In genomic region chr2:14517731-14518130, GRCh38 we compare ENCODE assay signal across 23 cellular contexts.
DNase-seq lines count a peak whose midpoint lies in the region; ATAC-seq and TF ChIP-seq lines count a peak whose summit lies in the region.
"Had no signal": no experiment of that assay in that cellular context is flagged by ENCODE, and none has a peak within 500 bp of the region (broad histone marks: within the 10 kb centered on the region; RNA-seq: fewer than 3 reads in every experiment).

No MANE protein-coding gene starts in this region.

- H3K36me3 Mint-ChIP-seq in stimulated activated memory B cell treated with anti-CD40 and anti-IgM and Interleukin-4, amounts not matched to agents 10 μg/mL and 1 μg/mL and 100 μg/mL, for 72 hours = no peaks in the 10 kb centered on the region
- H3K36me3 Mint-ChIP-seq: CD4-positive, CD25-positive, alpha-beta regulatory T cell; T-cell had no signal

- no peak overlapping the region for H2AFZ ChIP-seq in IMR-90 (replicated peaks; ENCODE audit: low read length, poor library complexity)
- H2AFZ ChIP-seq: GM23338 had no signal

- no peak overlapping the region for H2BK5ac ChIP-seq in IMR-90 (ENCODE audit: low read depth, low read length, poor library complexity, severe bottlenecking)

- no peaks in the 10 kb centered on the region for H3K9me3 ChIP-seq in IMR-90 (ENCODE audit: control insufficient read depth, insufficient read depth, low read length)
- no peaks in the 10 kb centered on the region for H3K9me3 ChIP-seq in prostate gland
- H3K9me3 ChIP-seq: Caco-2 had no signal

- peak overlapping the region; percentile 64 for H4K91ac ChIP-seq in IMR-90 (ENCODE audit: insufficient read depth, low read depth, low read length)

- TF ChIP-seq RAD21 in IMR-90 (IDR thresholded peaks at IDR 0.05; ENCODE audit: low read length) = no peak

- peak overlapping the region in 1 of 2 experiments; percentile 53; a peak in 1 of 4 replicates for H4K8ac ChIP-seq in IMR-90 (ENCODE audit: low read depth in 2 of 2, low read length in 2 of 2)

- peaks cover 5% of the 10 kb centered on the region for H3K9me3 Mint-ChIP-seq in stimulated activated memory B cell treated with anti-CD40 and anti-IgM and Interleukin-4, amounts not matched to agents 10 μg/mL and 1 μg/mL and 100 μg/mL, for 72 hours
- H3K9me3 Mint-ChIP-seq: GM23338 had no signal

- dilution Hi-C loops in IMR-90 (cut with HindIII; ENCODE audit: low sequenced_read_pairs, unreplicated experiment) = no loop called here

- ATAC-seq in IMR-90 (ENCODE audit: low read depth) = no peak
- no peak for ATAC-seq in stimulated activated memory B cell treated with anti-CD40 and anti-IgM and Interleukin-4, amounts not matched to agents 10 μg/mL and 1 μg/mL and 100 μg/mL, for 72 hours
- ATAC-seq: GM23338, HCT116, K562, T-cell had no signal

- DNase-seq in EL (peak; percentile 29), IMR-90 (no peak), epithelial cell of esophagus (ENCODE audit: low read depth) (peak; percentile 37), prostate gland (ENCODE audit: low spot score) (peak; percentile 19), coronary artery (ENCODE audit: low spot score) (no peak)
- DNase-seq in effector CD4-positive, alpha-beta T cell = no peak
- no peak for DNase-seq in activated effector memory CD4-positive, alpha-beta T cell treated with Interleukin-2 at 50 U/mL for 16 hours
- DNase-seq: ACHN; Caco-2; CD4-positive, CD25-positive, alpha-beta regulatory T cell; GDM1; NCI-H1417; NCI-H187; NCI-H345; NCI-H524 treated with DMSO at 0.1 percent for 48 hours; SHP77; T-cell had no signal

- H3K36me3 ChIP-seq in IMR-90 (ENCODE audit: control insufficient read depth, insufficient read depth, low read length) (no peaks in the 10 kb centered on the region), prostate gland (no peaks in the 10 kb centered on the region)

- H3K4me2 ChIP-seq in IMR-90 (ENCODE audit: low read depth, low read length) = no peak overlapping the region
- H3K4me2 ChIP-seq: GM23338 had no signal

- H3K27me3 ChIP-seq in IMR-90 (ENCODE audit: control insufficient read depth, insufficient read depth, low read length) (no peaks in the 10 kb centered on the region), prostate gland (replicated peaks; ENCODE audit: insufficient read depth) (no peaks in the 10 kb centered on the region)

- no peaks in the 10 kb centered on the region for H3K27me3 Mint-ChIP-seq in stimulated activated memory B cell treated with anti-CD40 and anti-IgM and Interleukin-4, amounts not matched to agents 10 μg/mL and 1 μg/mL and 100 μg/mL, for 72 hours
- H3K27me3 Mint-ChIP-seq: B cell; CD4-positive, CD25-positive, alpha-beta regulatory T cell; T-cell had no signal

- peak overlapping the region; percentile 57 for H2BK20ac ChIP-seq in IMR-90 (ENCODE audit: low read depth, low read length)

- POLR2A ChIA-PET in IMR-90 (lab: Charles Lee; ENCODE audit: unreplicated experiment) = no interaction called here

- H3K23ac ChIP-seq in IMR-90 (ENCODE audit: low read depth, low read length) = no peak overlapping the region

- no CpG with 5 or more reads among the region's 4 CpGs for WGBS in IMR-90 (ENCODE audit: extremely low coverage in 2 of 2, insufficient read length in 1 of 2), 2 experiments
- WGBS in prostate gland = 53% methylated on average over 4 of the region's 4 CpGs

- no peak for TF ChIP-seq CTCF in IMR-90 (conservative IDR thresholded peaks at IDR 0.05; ENCODE audit: low read depth, low read length)
- no peak for TF ChIP-seq CTCF in epithelial cell of esophagus (IDR thresholded peaks at IDR 0.05; ENCODE audit: insufficient read depth, low read depth, low read length, missing control alignments)
- no peak for TF ChIP-seq CTCF in prostate gland (IDR thresholded peaks at IDR 0.05)
- TF ChIP-seq CTCF in coronary artery (IDR thresholded peaks at IDR 0.05) = no peak

- TF ChIP-seq POLR2A in IMR-90 (IDR thresholded peaks at IDR 0.05; ENCODE audit: low read depth, low read length) (no peak), prostate gland (IDR thresholded peaks at IDR 0.05) (no peak)

- peak overlapping the region; percentile 30; the same call in 1 of the 2 replicates for H4K5ac ChIP-seq in IMR-90 (ENCODE audit: low read depth, low read length)

- peak overlapping the region; percentile 60 for H3K4ac ChIP-seq in IMR-90 (ENCODE audit: low read depth, low read length)

- no peak overlapping the region for H3K14ac ChIP-seq in IMR-90 (replicated peaks; ENCODE audit: low read depth, low read length)

- no peak overlapping the region for H3K4me3 Mint-ChIP-seq in stimulated activated memory B cell treated with anti-CD40 and anti-IgM and Interleukin-4, amounts not matched to agents 10 μg/mL and 1 μg/mL and 100 μg/mL, for 72 hours
- H3K4me3 Mint-ChIP-seq: B cell; CD4-positive, CD25-positive, alpha-beta regulatory T cell; GM23338; T-cell had no signal

- no peak overlapping the region for H3K9ac ChIP-seq in IMR-90 (ENCODE audit: low read depth, low read length)

- H3K27ac ChIP-seq in IMR-90 (ENCODE audit: insufficient read depth, low read length) (no peak overlapping the region), prostate gland (no peak overlapping the region), coronary artery (no peak overlapping the region)
- H3K27ac ChIP-seq: SK-N-MC had no signal

- intact Hi-C loops in IMR-90 (cut with micrococcal nuclease) (loop anchor here (10.0 kb wide), 1 partner anchor 1057 kb away; no protein-coding TSS in a partner anchor), prostate gland (cut with DNase I) (no loop called here)

- H3K4me3 ChIP-seq in IMR-90 (ENCODE audit: insufficient read depth, low read depth, low read length) = no peak overlapping the region
- no peak overlapping the region for H3K4me3 ChIP-seq in epithelial cell of esophagus (ENCODE audit: low read length)
- H3K4me3 ChIP-seq in prostate gland = no peak overlapping the region
- no peak overlapping the region for H3K4me3 ChIP-seq in coronary artery
- H3K4me3 ChIP-seq: GM23338, K562, SK-N-MC had no signal

- 0 out of 3 replicates have a peak overlapping the region, but pooled peaks have one; percentile 80 for H2BK15ac ChIP-seq in IMR-90 (ENCODE audit: low read depth, low read length)

- CTCF ChIA-PET in IMR-90 (lab: Yijun Ruan, JAX) = no interaction called here

- no peak overlapping the region for H3K27ac Mint-ChIP-seq in stimulated activated memory B cell treated with anti-CD40 and anti-IgM and Interleukin-4, amounts not matched to agents 10 μg/mL and 1 μg/mL and 100 μg/mL, for 72 hours
- H3K27ac Mint-ChIP-seq: B cell; CD4-positive, CD25-positive, alpha-beta regulatory T cell; GM23338; T-cell had no signal

- H3K56ac ChIP-seq in IMR-90 (ENCODE audit: extremely low read depth, insufficient read depth, low read length) = no peak overlapping the region

- H3K4me1 Mint-ChIP-seq in stimulated activated memory B cell treated with anti-CD40 and anti-IgM and Interleukin-4, amounts not matched to agents 10 μg/mL and 1 μg/mL and 100 μg/mL, for 72 hours = no peaks in the 10 kb centered on the region
- H3K4me1 Mint-ChIP-seq: B cell; CD4-positive, CD25-positive, alpha-beta regulatory T cell; T-cell had no signal

- H3K79me1 ChIP-seq in IMR-90 (ENCODE audit: low read depth in 1 of 2, low read length in 2 of 2) = no peaks in the 10 kb centered on the region

- H2AK9ac ChIP-seq in IMR-90 (replicated peaks; ENCODE audit: low read depth, low read length, poor library complexity) = no peak overlapping the region

- H2AK5ac ChIP-seq in IMR-90 (ENCODE audit: low read depth, low read length) = no peak overlapping the region

- H2BK120ac ChIP-seq in IMR-90 (ENCODE audit: low read depth, low read length) = peak overlapping the region; percentile 85

- H3K18ac ChIP-seq in IMR-90 (ENCODE audit: low read depth, low read length) = peak overlapping the region; percentile 24; the same call in 1 of the 2 replicates

- no peaks in the 10 kb centered on the region; the same call in 1 of the 2 replicates for H3K9me1 ChIP-seq in IMR-90 (ENCODE audit: insufficient read depth, low read length)

- in situ Hi-C loops in IMR-90 (cut with MboI; ENCODE audit: low sequenced_read_pairs) = loop anchor here (25.0 kb wide), 1 partner anchor 1070 kb away; the partner anchor contains the start of gene DDX1

- BruUV-seq in IMR-90 (replicated peaks; lab: Mats Ljungman, UMichigan) = no TSS peak

- H3K4me1 ChIP-seq in IMR-90 (ENCODE audit: control insufficient read depth, insufficient read depth, low read length) (peaks cover 5% of the 10 kb centered on the region), prostate gland (replicated peaks) (no peaks in the 10 kb centered on the region)
- H3K4me1 ChIP-seq: Caco-2 had no signal

- H4K20me1 ChIP-seq in IMR-90 (ENCODE audit: insufficient read depth, low read length) = no peaks in the 10 kb centered on the region

TF ChIP-seq in IMR-90, 13 proteins besides CTCF, POLR2A, EP300 and RAD21 (continues in another document):
- TF ChIP-seq ELK1 (IDR thresholded peaks at IDR 0.05; ENCODE audit: borderline replicate concordance, low read depth, low read length) = no peak
- no peak for TF ChIP-seq MAFK (IDR thresholded peaks at IDR 0.05; ENCODE audit: low read depth, low read length)
- no peak for TF ChIP-seq CHD1 (IDR thresholded peaks at IDR 0.05; ENCODE audit: low read depth, low read length)
- TF ChIP-seq FOS (IDR thresholded peaks at IDR 0.05; ENCODE audit: low read depth, low read length) = no peak
- no peak for TF ChIP-seq BHLHE40 (IDR thresholded peaks at IDR 0.05; ENCODE audit: low read depth, low read length)
- no peak for TF ChIP-seq RCOR1 (IDR thresholded peaks at IDR 0.05; ENCODE audit: insufficient replicate concordance, low read length)
- no peak for TF ChIP-seq USF2 (IDR thresholded peaks at IDR 0.05; ENCODE audit: low read depth, low read length)
- TF ChIP-seq MAZ (IDR thresholded peaks at IDR 0.05; ENCODE audit: borderline replicate concordance, low read depth, low read length) = no peak
- TF ChIP-seq RFX5 (IDR thresholded peaks at IDR 0.05; ENCODE audit: low read depth, low read length) = no peak
- no peak for TF ChIP-seq NFE2L2 (IDR thresholded peaks at IDR 0.05; ENCODE audit: low read depth, low read length)

Comparison
In these comparisons a context has a peak if more than half of its experiments do, and no peak if none do; other contexts are left out.
1. DNase-seq: peak in EL (single experiment), epithelial cell of esophagus (single experiment) and prostate gland (single experiment); none in IMR-90 (single experiment), effector CD4-positive, alpha-beta T cell (single experiment), coronary artery (single experiment) and activated effector memory CD4-positive, alpha-beta T cell treated with Interleukin-2 at 50 U/mL for 16 hours (single experiment).